In genomic region chr12:54100588-54100987, GRCh38 we compare ENCODE assay signal across 4 cellular contexts. TPM values are rescaled to one million over a fixed set of nuclear protein-coding genes. Genes with fewer than 3 reads are reported as not detected.
"Had no signal": no experiment of that assay in that cellular context is flagged by ENCODE, and none has a peak within 500 bp of the region (broad histone marks: within the 10 kb centered on the region; RNA-seq: fewer than 3 reads in every experiment).

No MANE protein-coding gene starts in this region.

RNA-seq across cellular contexts. Expression of gene HOXC4, which starts 47.0 kb away (rescaled TPM):
- total RNA-seq: GM23338, H1, H7, H9 had no signal
- polyA plus RNA-seq: GM23338, H1 had no signal
